In the genomic region with DNA sequence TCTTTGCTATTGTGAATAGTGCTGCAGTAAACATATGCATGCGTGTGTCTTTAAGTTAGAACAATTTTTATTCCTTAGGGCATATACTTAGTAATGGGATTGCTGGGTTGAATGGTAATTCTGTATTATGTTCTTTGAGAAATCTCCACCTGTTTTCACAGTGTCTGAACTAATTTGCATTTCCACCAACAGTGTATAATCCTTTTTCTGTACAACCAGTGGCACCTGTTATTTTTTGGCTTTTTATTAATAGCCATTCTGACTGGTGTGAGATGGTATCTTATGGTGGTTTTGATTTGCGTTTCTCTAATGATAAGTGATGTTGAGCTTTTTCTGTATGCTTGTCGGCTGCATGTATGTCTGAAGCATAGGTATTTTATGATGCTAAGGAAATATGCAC, we compare ENCODE assay signal across 17 cellular contexts.
DNase-seq lines count a peak whose midpoint lies in the region; ATAC-seq and TF ChIP-seq lines count a peak whose summit lies in the region.
"Had no signal": no experiment of that assay in that cellular context is flagged by ENCODE, and none has a peak within 500 bp of the region (broad histone marks: within the 10 kb centered on the region; RNA-seq: fewer than 3 reads in every experiment).

No MANE protein-coding gene starts in this region.

- 91 to 94% methylated on average over 3 of the region's 3 CpGs for WGBS in thyroid gland, 2 donors

- no peak overlapping the region for H3K27ac Mint-ChIP-seq in stimulated activated effector memory CD8-positive, alpha-beta T cell treated with anti-CD3 and anti-CD28 coated beads, Interleukin-12 subunit alpha, Interleukin-12 subunit beta, amount 100 ng/mL, for 72 hours
- H3K27ac Mint-ChIP-seq: B cell; CD4-positive, alpha-beta T cell; CD8-positive, alpha-beta T cell had no signal

- no peaks in the 10 kb centered on the region for H3K36me3 Mint-ChIP-seq in stimulated activated effector memory CD8-positive, alpha-beta T cell treated with anti-CD3 and anti-CD28 coated beads, Interleukin-12 subunit alpha, Interleukin-12 subunit beta, amount 100 ng/mL, for 72 hours
- H3K36me3 Mint-ChIP-seq: CD8-positive, alpha-beta T cell had no signal

- H3K4me1 ChIP-seq in thyroid gland, result no peaks in the 10 kb centered on the region
- H3K4me1 ChIP-seq: A549; BLaER1 treated with 17β-estradiol and CSF1 and Interleukin-3, amounts not matched to agents 10 nM and 100 nM; Caco-2 had no signal

- H3K4me3 ChIP-seq in thyroid gland (replicated peaks in 1 of 3), result no peak overlapping the region
- H3K4me3 ChIP-seq: A549; BLaER1 treated with 17β-estradiol and CSF1 and Interleukin-3, amounts not matched to agents 10 nM and 100 nM had no signal

- H3K27me3 ChIP-seq in thyroid gland, result no peaks in the 10 kb centered on the region
- H3K27me3 ChIP-seq: BLaER1 treated with 17β-estradiol and CSF1 and Interleukin-3, amounts not matched to agents 10 nM and 100 nM had no signal

- H3K36me3 ChIP-seq in thyroid gland, result no peaks in the 10 kb centered on the region
- H3K36me3 ChIP-seq: BLaER1 treated with 17β-estradiol and CSF1 and Interleukin-3, amounts not matched to agents 10 nM and 100 nM had no signal

- TF ChIP-seq POLR2A in thyroid gland (IDR thresholded peaks at IDR 0.05), result no peak

- no peak for ATAC-seq in stimulated activated effector memory CD8-positive, alpha-beta T cell treated with anti-CD3 and anti-CD28 coated beads, Interleukin-12 subunit alpha, Interleukin-12 subunit beta, amount 100 ng/mL, for 72 hours
- ATAC-seq: A549; CD8-positive, alpha-beta T cell had no signal

- peaks cover 5% of the 10 kb centered on the region for H3K9me3 Mint-ChIP-seq in stimulated activated effector memory CD8-positive, alpha-beta T cell treated with anti-CD3 and anti-CD28 coated beads, Interleukin-12 subunit alpha, Interleukin-12 subunit beta, amount 100 ng/mL, for 72 hours

- no peak overlapping the region for H3K27ac ChIP-seq in thyroid gland
- H3K27ac ChIP-seq: 22Rv1; A549; BLaER1 treated with 17β-estradiol and CSF1 and Interleukin-3, amounts not matched to agents 10 nM and 100 nM; C4-2B had no signal

- TF ChIP-seq CTCF in thyroid gland (IDR thresholded peaks at IDR 0.05), result no peak

- H3K4me1 Mint-ChIP-seq in stimulated activated effector memory CD8-positive, alpha-beta T cell treated with anti-CD3 and anti-CD28 coated beads, Interleukin-12 subunit alpha, Interleukin-12 subunit beta, amount 100 ng/mL, for 72 hours, result no peaks in the 10 kb centered on the region
- H3K4me1 Mint-ChIP-seq: B cell had no signal

- intact Hi-C loops in thyroid gland (cut with DNase I), result no loop called here

- no peaks in the 10 kb centered on the region for H3K9me3 ChIP-seq in thyroid gland
- H3K9me3 ChIP-seq: A549; BLaER1 treated with 17β-estradiol and CSF1 and Interleukin-3, amounts not matched to agents 10 nM and 100 nM; Caco-2 had no signal

- no peak overlapping the region for H3K4me3 Mint-ChIP-seq in stimulated activated effector memory CD8-positive, alpha-beta T cell treated with anti-CD3 and anti-CD28 coated beads, Interleukin-12 subunit alpha, Interleukin-12 subunit beta, amount 100 ng/mL, for 72 hours
- H3K4me3 Mint-ChIP-seq: B cell; CD4-positive, alpha-beta T cell; CD8-positive, alpha-beta T cell had no signal

- DNase-seq in NAMALWA (ENCODE audit: low spot score), result peak; percentile 59
- peak; percentile 31 for DNase-seq in NCI-H526 treated with DMSO at 0.1 percent for 48 hours (lab: John Stamatoyannopoulos, UW)
- peak; percentile 3 for DNase-seq in myocyte (ENCODE audit: low read depth)
- no peak for DNase-seq in stimulated activated effector memory CD8-positive, alpha-beta T cell treated with anti-CD3 and anti-CD28 coated beads, Interleukin-12 subunit alpha, Interleukin-12 subunit beta, amount 100 ng/mL, for 72 hours (ENCODE audit: low spot score in 2 of 2)
- no peak for DNase-seq in thyroid gland
- DNase-seq: AML-193; Caco-2; Calu3; CD4-positive, alpha-beta T cell; CD8-positive, alpha-beta T cell; DMS79 treated with DMSO at 0.1 percent for 48 hours; GF-D8 had no signal

Comparison
In these comparisons a context has a peak if more than half of its experiments do, and no peak if none do; other contexts are left out.
1. DNase-seq: peak in NAMALWA (single experiment), NCI-H526 treated with DMSO at 0.1 percent for 48 hours (single experiment) and myocyte (single experiment); none in stimulated activated effector memory CD8-positive, alpha-beta T cell treated with anti-CD3 and anti-CD28 coated beads, Interleukin-12 subunit alpha, Interleukin-12 subunit beta, amount 100 ng/mL, for 72 hours (0 of 2) and thyroid gland (0 of 2).